In the genomic region with DNA sequence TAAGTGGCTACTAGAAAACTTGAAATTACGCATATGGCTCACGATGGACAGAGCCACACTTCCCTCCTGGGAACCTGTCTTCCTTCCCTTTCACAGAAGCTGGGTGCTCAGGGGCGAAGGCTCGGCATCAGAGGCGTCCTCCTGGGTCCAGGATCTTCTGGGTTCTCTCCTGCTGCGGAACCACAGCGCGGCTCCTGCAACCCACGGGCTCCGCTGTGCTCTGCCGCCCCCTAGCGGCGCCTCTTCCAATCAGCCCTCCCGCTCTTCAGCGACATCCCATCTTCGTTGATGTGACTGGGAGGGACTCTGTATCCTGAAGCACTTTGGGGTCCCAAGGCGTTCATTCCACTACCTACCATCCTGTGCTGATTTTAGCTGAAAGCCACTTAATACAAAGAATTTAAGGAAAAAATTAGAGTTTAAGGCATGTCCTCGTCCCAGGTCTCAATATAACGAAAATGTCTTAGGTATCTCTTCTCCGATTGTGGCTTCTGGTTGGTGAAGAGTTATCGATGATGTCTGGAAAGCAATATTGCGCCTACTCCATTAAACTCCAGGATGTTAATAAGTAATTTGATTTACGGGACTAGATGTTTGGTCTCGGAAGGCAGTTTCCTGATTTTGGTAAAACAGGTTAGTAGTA, we compare ENCODE assay signal across 8 cellular contexts. TPM values are rescaled to one million over a fixed set of nuclear protein-coding genes. Genes with fewer than 3 reads are reported as not detected.
A peak's percentile ranks its signal among the peaks of the same experiment; 100 is the strongest.
DNase-seq lines count a peak whose midpoint lies in the region; ATAC-seq and TF ChIP-seq lines count a peak whose summit lies in the region.

No MANE protein-coding gene starts in this region.

- BruUV-seq in MCF 10A (replicated peaks; lab: Mats Ljungman, UMichigan), result no TSS peak

- H3K4me1 Mint-ChIP-seq in activated B cell treated with CpG ODN at 0.5 μM for 24 hours (peaks cover 4% of the 10 kb centered on the region), MCF 10A (ENCODE audit: insufficient read depth, unreplicated experiment) (peaks cover 5% of the 10 kb centered on the region), immature natural killer cell (peaks cover 33 to 35% of the 10 kb centered on the region in 2 donors)

- POLR2A ChIA-PET in activated B cell treated with CpG ODN at 0.5 μM for 24 hours (lab: Charles Lee), result no interaction called here
- POLR2A ChIA-PET in MCF 10A (lab: Yijun Ruan, JAX), result interaction anchor here (1.2 kb wide), 1 partner anchor 104 kb away, joined by 3 read pairs; no protein-coding TSS in a partner anchor

- DNase-seq in NCI-H524 (lab: John Stamatoyannopoulos, UW) (peak; percentile 15 to 75), NCI-H524 treated with DMSO at 0.1 percent for 48 hours (lab: John Stamatoyannopoulos, UW) (no peak), NCI-H2171 treated with DMSO at 0.1 percent for 48 hours (lab: John Stamatoyannopoulos, UW) (peak; percentile 35), activated B cell treated with CpG ODN at 0.5 μM for 24 hours (peak; percentile 70), MCF 10A (ENCODE audit: unreplicated experiment) (peak; percentile 68), immature natural killer cell (peak; percentile 76 to 79 (median 78))
- DNase-seq in stimulated activated CD4-positive, alpha-beta T cell treated with anti-CD3 and anti-CD28 coated beads, Interleukin-15, amount 100 ng/mL, for 24 hours, result peak; percentile 82

- CTCF ChIA-PET in activated B cell treated with CpG ODN at 0.5 μM for 24 hours (lab: Charles Lee), result interaction anchor here (0.7 to 9.8 kb wide), 8 partner anchors 9 to 244 kb away, joined by 3 to 177 read pairs (median 3); no protein-coding TSS in a partner anchor
- CTCF ChIA-PET in MCF 10A (lab: Yijun Ruan, JAX), result interaction anchor here (0.6 to 13.7 kb wide), 28 partner anchors 8 to 405 kb away, joined by 3 to 453 read pairs (median 4); no protein-coding TSS in a partner anchor

- peak; percentile 74 for ATAC-seq in activated B cell treated with CpG ODN at 0.5 μM for 24 hours (ENCODE audit: low read depth)
- ATAC-seq in GM18520 (IDR thresholded peaks at IDR 0.05; ENCODE audit: unreplicated experiment), result no peak

- no peak overlapping the region for H3K4me3 Mint-ChIP-seq in activated B cell treated with CpG ODN at 0.5 μM for 24 hours
- H3K4me3 Mint-ChIP-seq in MCF 10A (ENCODE audit: unreplicated experiment), result no peak overlapping the region
- H3K4me3 Mint-ChIP-seq in immature natural killer cell, result peak overlapping the region; percentile 78 to 89 (median 85)

- intact Hi-C loops in activated B cell treated with CpG ODN at 0.5 μM for 24 hours (cut with micrococcal nuclease), result loop anchor here (1.0 to 10.0 kb wide), 5 partner anchors 56 to 930 kb away; no protein-coding TSS in a partner anchor
- intact Hi-C loops in MCF 10A (cut with micrococcal nuclease), result loop anchor here (1.0 kb wide), 2 partner anchors 56 to 104 kb away; no protein-coding TSS in a partner anchor

- H3K36me3 Mint-ChIP-seq in activated B cell treated with CpG ODN at 0.5 μM for 24 hours (ENCODE audit: low read depth) (no peaks in the 10 kb centered on the region), MCF 10A (ENCODE audit: insufficient read depth, unreplicated experiment) (no peaks in the 10 kb centered on the region), immature natural killer cell (no peaks in the 10 kb centered on the region)

- peaks cover 9% of the 10 kb centered on the region for H3K27me3 Mint-ChIP-seq in activated B cell treated with CpG ODN at 0.5 μM for 24 hours
- H3K27me3 Mint-ChIP-seq in MCF 10A (ENCODE audit: insufficient read depth, unreplicated experiment), result no peaks in the 10 kb centered on the region
- H3K27me3 Mint-ChIP-seq in immature natural killer cell (ENCODE audit: low read depth in 3 of 3), result peaks cover 0 to 7% (median 2%) of the 10 kb centered on the region in 3 donors

- H3K9me3 Mint-ChIP-seq in activated B cell treated with CpG ODN at 0.5 μM for 24 hours, result no peaks in the 10 kb centered on the region
- H3K9me3 Mint-ChIP-seq in MCF 10A (ENCODE audit: unreplicated experiment), result no peaks in the 10 kb centered on the region
- no peaks in the 10 kb centered on the region for H3K9me3 Mint-ChIP-seq in immature natural killer cell

- TF ChIP-seq CTCF in activated B cell treated with CpG ODN at 0.5 μM for 24 hours (IDR thresholded peaks at IDR 0.05) (peak; percentile 99), MCF 10A (IDR thresholded peaks at IDR 0.05; ENCODE audit: unreplicated experiment) (peak; percentile 96)

- H3K27ac Mint-ChIP-seq in activated B cell treated with CpG ODN at 0.5 μM for 24 hours, result no peak overlapping the region
- H3K27ac Mint-ChIP-seq in MCF 10A (ENCODE audit: low read depth, unreplicated experiment), result no peak overlapping the region
- H3K27ac Mint-ChIP-seq in immature natural killer cell, result peak overlapping the region; percentile 80 to 92 (median 90)

RNA-seq across cellular contexts. Expression of a gene that starts 14.8 kb away (rescaled TPM):
- total RNA-seq in activated B cell treated with CpG ODN at 0.5 μM for 24 hours (4,635 and 5,236 TPM in 2 replicates), MCF 10A (2022) (3,172 and 3,444 TPM in 2 replicates)
- polyA plus RNA-seq in immature natural killer cell, result 1,000 to 10,000 TPM; 2,605 to 4,768 (median 2,974) TPM

RNA-seq across cellular contexts. Expression of a gene that starts 33.1 kb away (rescaled TPM):
- total RNA-seq in activated B cell treated with CpG ODN at 0.5 μM for 24 hours, result 0.24 and 0.62 TPM in 2 replicates
- total RNA-seq in MCF 10A (2022), result 0.44 and 0.98 TPM in 2 replicates
- polyA plus RNA-seq in immature natural killer cell, result 10 to 100 TPM; 28.7 to 51.1 (median 41.5) TPM

RNA-seq across cellular contexts. Expression of a gene that starts 48.4 kb away (rescaled TPM):
- 0.11 and 0.49 TPM in 2 replicates for total RNA-seq in activated B cell treated with CpG ODN at 0.5 μM for 24 hours
- not detected in 2 replicates for total RNA-seq in MCF 10A (2022)
- polyA plus RNA-seq in immature natural killer cell, result 1 to 10 TPM in 1 of 3 donors, under 1 TPM in 1, not detected in 1; 0.41 to 1.6 TPM

Comparison
In these comparisons a context has a peak if more than half of its experiments do, and no peak if none do; other contexts are left out.
1. H3K27ac Mint-ChIP-seq: peak in immature natural killer cell (6 of 6); none in activated B cell treated with CpG ODN at 0.5 μM for 24 hours (single experiment) and MCF 10A (single experiment).
2. H3K4me3 Mint-ChIP-seq: peak in immature natural killer cell (5 of 5); none in activated B cell treated with CpG ODN at 0.5 μM for 24 hours (single experiment) and MCF 10A (single experiment).